ENCODE assay signal across 8 cellular contexts in the genomic region with DNA sequence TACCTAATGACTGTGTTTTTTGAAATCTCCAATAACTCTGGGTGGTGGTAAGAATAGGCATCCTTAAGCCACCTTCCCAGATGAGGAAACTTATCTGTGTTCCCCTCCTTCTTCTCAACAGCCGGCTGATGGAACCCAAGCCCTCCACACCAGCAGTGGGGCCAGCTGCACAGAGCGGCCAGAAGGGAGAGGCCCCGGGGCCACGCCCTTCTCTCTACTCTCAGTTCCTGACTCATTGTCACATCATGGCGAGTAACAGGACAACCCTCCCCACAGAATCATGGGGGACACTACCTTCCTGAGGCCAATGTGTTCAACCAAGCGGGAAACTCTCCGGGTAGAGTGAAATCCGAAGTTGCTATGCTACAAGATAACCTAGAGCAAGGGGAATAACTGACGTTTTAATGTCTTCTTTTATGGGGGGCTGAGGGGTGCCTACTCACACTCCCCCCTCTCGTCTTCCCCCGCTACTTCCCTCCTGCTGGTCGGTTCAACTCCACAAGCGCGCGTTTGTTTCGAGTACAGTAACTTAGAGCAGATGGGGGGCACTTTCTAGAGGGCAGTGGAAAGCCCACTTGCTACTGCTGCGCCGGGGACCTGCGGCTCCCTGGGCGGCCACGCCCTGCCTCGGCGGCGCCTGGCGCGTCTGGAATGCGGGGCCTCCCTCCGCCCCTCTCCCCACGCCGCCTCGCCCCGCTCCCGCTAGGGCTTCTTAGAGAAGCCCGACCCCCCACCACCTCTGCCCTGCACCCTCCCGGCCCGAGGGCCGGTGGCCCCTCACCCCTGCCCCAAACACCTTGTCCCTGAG. TPM values are rescaled to one million over a fixed set of nuclear protein-coding genes. Genes with fewer than 3 reads are reported as not detected.
DNase-seq lines count a peak whose midpoint lies in the region; ATAC-seq and TF ChIP-seq lines count a peak whose summit lies in the region.

No MANE protein-coding gene starts in this region.

- intact Hi-C loops in Panc1 (cut with micrococcal nuclease; ENCODE audit: unreplicated experiment), result no loop called here

- H3K36me3 ChIP-seq in BLaER1, result 0 out of 2 replicates have a peak, but pooled peaks cover 11% of the 10 kb centered on the region
- H3K36me3 ChIP-seq in Panc1 (ENCODE audit: control insufficient read depth, insufficient read depth, low read length), result peaks cover 25% of the 10 kb centered on the region

- H3K4me3 ChIP-seq in BLaER1, result peak overlapping the region; percentile 82
- H3K4me3 ChIP-seq in Panc1 (ENCODE audit: low read depth in 2 of 2, low read length in 2 of 2), result peak overlapping the region; percentile 88 to 93

- peak; percentile 57 for ATAC-seq in GM19025 (IDR thresholded peaks at IDR 0.05; ENCODE audit: low read depth, unreplicated experiment)
- ATAC-seq in HG03108 (IDR thresholded peaks at IDR 0.05; ENCODE audit: unreplicated experiment), result peak; percentile 76
- peak; percentile 40 for ATAC-seq in Panc1

- DNase-seq in Panc1 (ENCODE audit: low read depth, low spot score), result no peak
- peak; percentile 85 for DNase-seq in activated effector memory CD4-positive, alpha-beta T cell treated with anti-CD3 and anti-CD28 coated beads, Interleukin-2, amount 50 U/mL, for 16 hours
- peak; percentile 82 for DNase-seq in glomerular visceral epithelial cell (ENCODE audit: extremely low spot score)
- DNase-seq in pons (ENCODE audit: low spot score), result peak; percentile 11
- no peak for DNase-seq in NCI-H1105 (lab: John Stamatoyannopoulos, UW)

- H3K27me3 ChIP-seq in BLaER1 (no peaks in the 10 kb centered on the region), Panc1 (ENCODE audit: control insufficient read depth, insufficient read depth, low read length) (no peaks in the 10 kb centered on the region)

- H3K4me1 ChIP-seq in BLaER1 (peaks cover 26% of the 10 kb centered on the region), Panc1 (ENCODE audit: control insufficient read depth, insufficient read depth, low read length) (peaks cover 59% of the 10 kb centered on the region)

- TF ChIP-seq CTCF in Panc1 (IDR thresholded peaks at IDR 0.05), result no peak

- H3K9me3 ChIP-seq in BLaER1 (no peaks in the 10 kb centered on the region), Panc1 (ENCODE audit: control insufficient read depth, insufficient read depth, low read depth, low read length) (no peaks in the 10 kb centered on the region)

- in situ Hi-C loops in Panc1 (cut with HindIII; ENCODE audit: low pct_unique_long_range_greater_than_20kb, low sequenced_read_pairs), result no loop called here

- CTCF ChIA-PET in Panc1 (lab: Charles Lee), result no interaction called here

- H3K27ac ChIP-seq in BLaER1, result peak overlapping the region; percentile 73
- H3K27ac ChIP-seq in Panc1 (ENCODE audit: low read length), result peak overlapping the region; percentile 100

- H3K9ac ChIP-seq in BLaER1, result peak overlapping the region; percentile 81

- POLR2A ChIA-PET in Panc1 (lab: Charles Lee), result interaction anchor here (1.0 kb wide), 1 partner anchor 25 kb away, joined by 3 read pairs; no protein-coding TSS in a partner anchor

- H4K20me1 ChIP-seq in BLaER1, result no peaks in the 10 kb centered on the region

- no TSS peak for BruUV-seq in Panc1 (replicated peaks; lab: Mats Ljungman, UMichigan)

- H3K4me2 ChIP-seq in BLaER1, result peak overlapping the region; percentile 94

RNA-seq across cellular contexts. Expression of gene ANXA2, which starts 0.6 kb away (rescaled TPM):
- total RNA-seq in Panc1 (2021; ENCODE audit: unreplicated experiment), result 1,903 TPM
- polyA plus RNA-seq in Panc1 (2012; ENCODE audit: insufficient read length), result 1,847 TPM

Comparison
In these comparisons a context has a peak if more than half of its experiments do, and no peak if none do; other contexts are left out.
1. DNase-seq: peak in activated effector memory CD4-positive, alpha-beta T cell treated with anti-CD3 and anti-CD28 coated beads, Interleukin-2, amount 50 U/mL, for 16 hours (single experiment), glomerular visceral epithelial cell (single experiment) and pons (single experiment); none in Panc1 (single experiment) and NCI-H1105 (single experiment).
2. Peak in every context shown above with its lines, with median percentiles within 50 percentile points of each other: ATAC-seq.